In the genomic region with DNA sequence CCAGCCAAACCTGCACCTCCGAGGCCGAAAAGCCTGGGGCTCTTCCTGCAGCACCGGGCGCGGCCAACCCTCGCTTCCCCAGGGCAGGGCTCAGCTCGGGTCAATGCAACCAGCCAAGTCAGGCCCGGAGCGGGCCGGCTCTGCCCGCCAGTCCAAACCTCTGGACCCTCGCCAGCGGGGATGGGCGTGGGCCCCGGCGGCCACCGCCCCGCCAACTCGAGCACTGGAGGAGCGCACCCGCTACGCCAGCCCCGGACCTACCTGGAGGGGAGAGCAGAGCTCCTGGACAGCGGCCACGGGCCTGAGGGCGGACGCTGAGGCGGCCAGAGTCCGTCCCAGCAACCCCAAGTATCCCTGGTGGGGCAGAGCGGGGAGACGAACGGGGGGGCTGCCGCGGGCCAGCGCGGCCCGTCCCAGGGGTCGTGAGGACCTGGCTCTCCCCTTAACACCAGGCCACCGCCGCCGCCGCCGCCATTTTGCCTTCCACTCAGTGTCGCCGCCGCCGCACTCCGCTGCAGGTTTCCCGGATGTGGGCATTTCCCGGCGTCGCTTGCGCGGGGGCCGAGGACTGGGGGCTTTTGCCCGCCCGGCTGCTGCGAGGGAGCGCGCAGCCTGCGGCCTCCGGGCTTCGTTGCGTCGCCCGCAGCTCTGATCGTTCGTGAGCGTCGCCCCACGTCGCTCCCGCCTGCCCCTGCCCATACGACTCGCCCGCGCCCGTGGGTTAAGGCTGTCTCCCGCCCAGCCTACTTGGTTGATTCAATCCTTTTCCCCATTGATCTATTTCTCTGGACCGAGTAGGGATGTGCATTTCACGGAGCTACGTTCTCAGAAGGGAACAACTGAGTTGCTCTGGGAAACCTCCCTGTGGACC, we compare ENCODE assay signal across 8 cellular contexts. TPM values are rescaled to one million over a fixed set of nuclear protein-coding genes. Genes with fewer than 3 reads are reported as not detected.
DNase-seq lines count a peak whose midpoint lies in the region; ATAC-seq and TF ChIP-seq lines count a peak whose summit lies in the region.

Gene LATS1 (minus strand): TSS at position 514 of the 871 bp plus-strand sequence. CDS start 15,975 bp downstream, outside the sequence.

- no peak for TF ChIP-seq CTCF in Panc1 (IDR thresholded peaks at IDR 0.05)

- intact Hi-C loops in Panc1 (cut with micrococcal nuclease; ENCODE audit: unreplicated experiment): no loop called here

- peaks cover 6% of the 10 kb centered on the region for H3K36me3 Mint-ChIP-seq in activated T-cell treated with anti-CD3 and anti-CD28 coated beads, Interleukin-2, amount 50 U/mL, for 4 hours (ENCODE audit: insufficient read depth)

- H3K4me3 ChIP-seq in Panc1 (ENCODE audit: low read depth in 2 of 2, low read length in 2 of 2) (peak within 1 kb of the TSS; percentile 93 to 96), muscle layer of duodenum (ENCODE audit: low read depth in 1 of 2, low read length in 2 of 2) (peak within 1 kb of the TSS; percentile 96 to 99)

- POLR2A ChIA-PET in Panc1 (lab: Charles Lee): interaction anchor here (0.7 kb wide), 1 partner anchor 130 kb away, joined by 3 read pairs; no protein-coding TSS in a partner anchor

- H3K27me3 Mint-ChIP-seq in activated T-cell treated with anti-CD3 and anti-CD28 coated beads, Interleukin-2, amount 50 U/mL, for 4 hours (ENCODE audit: low read depth): no peaks in the 10 kb centered on the region

- peaks cover 36% of the 10 kb centered on the region for H3K4me1 Mint-ChIP-seq in activated T-cell treated with anti-CD3 and anti-CD28 coated beads, Interleukin-2, amount 50 U/mL, for 4 hours (ENCODE audit: low read depth)

- no peaks in the 10 kb centered on the region; the same call in 1 of the 2 replicates for H3K36me3 ChIP-seq in Panc1 (ENCODE audit: control insufficient read depth, insufficient read depth, low read length)
- H3K36me3 ChIP-seq in muscle layer of duodenum (ENCODE audit: control insufficient read depth in 1 of 2, insufficient read depth in 2 of 2, low read length in 2 of 2): peaks cover 0 to 7% of the 10 kb centered on the region in 2 donors

- peak; percentile 88 for ATAC-seq in GM21723 (IDR thresholded peaks at IDR 0.05; ENCODE audit: unreplicated experiment)
- ATAC-seq in Panc1: peak; percentile 94
- peak; percentile 93 to 96 for ATAC-seq in activated T-cell treated with anti-CD3 and anti-CD28 coated beads, Interleukin-2, amount 50 U/mL, for 4 hours
- peak; percentile 97 for ATAC-seq in esophagus mucosa

- peak within 1 kb of the TSS; percentile 94 for H3K4me3 Mint-ChIP-seq in activated T-cell treated with anti-CD3 and anti-CD28 coated beads, Interleukin-2, amount 50 U/mL, for 4 hours

- H3K27me3 ChIP-seq in Panc1 (ENCODE audit: control insufficient read depth, insufficient read depth, low read length): no peaks in the 10 kb centered on the region
- H3K27me3 ChIP-seq in muscle layer of duodenum (ENCODE audit: low read depth, low read length): no peaks in the 10 kb centered on the region

- DNase-seq in DMS53 treated with DMSO at 0.1 percent for 48 hours (lab: John Stamatoyannopoulos, UW; ENCODE audit: unreplicated experiment) (peak; percentile 58), KBM-7 (peak; percentile 89), Panc1 (ENCODE audit: low read depth, low spot score) (peak; percentile 12)
- DNase-seq in activated T-cell treated with anti-CD3 and anti-CD28 coated beads, Interleukin-2, amount 50 U/mL, for 4 hours: peak; percentile 87
- DNase-seq in stimulated activated CD8-positive, alpha-beta memory T cell treated with anti-CD3 and anti-CD28 coated beads, Interleukin-7, amount 100 ng/mL, for 4 hours (ENCODE audit: low read depth in 2 of 2): peak; percentile 86 to 89

- CTCF ChIA-PET in Panc1 (lab: Charles Lee): no interaction called here

- no peaks in the 10 kb centered on the region for H3K9me3 ChIP-seq in Panc1 (ENCODE audit: control insufficient read depth, insufficient read depth, low read depth, low read length)
- H3K9me3 ChIP-seq in muscle layer of duodenum (ENCODE audit: control insufficient read depth in 1 of 2, low read length in 2 of 2): no peaks in the 10 kb centered on the region

- H3K4me1 ChIP-seq in Panc1 (ENCODE audit: control insufficient read depth, insufficient read depth, low read length): peaks cover 2% of the 10 kb centered on the region; the same call in 1 of the 2 replicates
- peaks cover 7 to 16% of the 10 kb centered on the region in 2 donors for H3K4me1 ChIP-seq in muscle layer of duodenum (ENCODE audit: control insufficient read depth in 1 of 2, insufficient read depth in 2 of 2, low read length in 2 of 2)

- H3K27ac ChIP-seq in Panc1 (ENCODE audit: low read length) (peak within 1 kb of the TSS; percentile 99), muscle layer of duodenum (ENCODE audit: low read length) (peak within 1 kb of the TSS; percentile 92)

- no peaks in the 10 kb centered on the region for H3K9me3 Mint-ChIP-seq in activated T-cell treated with anti-CD3 and anti-CD28 coated beads, Interleukin-2, amount 50 U/mL, for 4 hours

- no TSS peak for BruUV-seq in Panc1 (replicated peaks; lab: Mats Ljungman, UMichigan)

- in situ Hi-C loops in KBM-7 (cut with MboI; ENCODE audit: low pct_unique_long_range_greater_than_20kb, low sequenced_read_pairs) (no loop called here), Panc1 (cut with HindIII; ENCODE audit: low pct_unique_long_range_greater_than_20kb, low sequenced_read_pairs) (no loop called here)

RNA-seq across cellular contexts. Expression of gene LATS1, which starts in this region (rescaled TPM):
- total RNA-seq in Panc1 (2021; ENCODE audit: unreplicated experiment) (36.0 TPM), esophagus mucosa (15.7 TPM)
- polyA plus RNA-seq in Panc1 (2012; ENCODE audit: insufficient read length): 15.9 TPM
- total RNA-seq in activated T-cell treated with anti-CD3 and anti-CD28 coated beads, Interleukin-2, amount 50 U/mL, for 4 hours: 10 to 100 TPM; 29.7 to 35.5 (median 35.3) TPM

Comparison
In these comparisons a context has a peak if more than half of its experiments do, and no peak if none do; other contexts are left out.
1. Peak in every context shown above with its lines: DNase-seq, ATAC-seq, H3K4me3 ChIP-seq and H3K27ac ChIP-seq.
2. DNase-seq: peak in every context shown above with its lines; median percentile 89 in KBM-7; 88 in stimulated activated CD8-positive, alpha-beta memory T cell treated with anti-CD3 and anti-CD28 coated beads, Interleukin-7, amount 100 ng/mL, for 4 hours; 87 in activated T-cell treated with anti-CD3 and anti-CD28 coated beads, Interleukin-2, amount 50 U/mL, for 4 hours; 58 in DMS53 treated with DMSO at 0.1 percent for 48 hours; 12 in Panc1.